1 cellular context compared by ENCODE assay signal in the genomic region with DNA sequence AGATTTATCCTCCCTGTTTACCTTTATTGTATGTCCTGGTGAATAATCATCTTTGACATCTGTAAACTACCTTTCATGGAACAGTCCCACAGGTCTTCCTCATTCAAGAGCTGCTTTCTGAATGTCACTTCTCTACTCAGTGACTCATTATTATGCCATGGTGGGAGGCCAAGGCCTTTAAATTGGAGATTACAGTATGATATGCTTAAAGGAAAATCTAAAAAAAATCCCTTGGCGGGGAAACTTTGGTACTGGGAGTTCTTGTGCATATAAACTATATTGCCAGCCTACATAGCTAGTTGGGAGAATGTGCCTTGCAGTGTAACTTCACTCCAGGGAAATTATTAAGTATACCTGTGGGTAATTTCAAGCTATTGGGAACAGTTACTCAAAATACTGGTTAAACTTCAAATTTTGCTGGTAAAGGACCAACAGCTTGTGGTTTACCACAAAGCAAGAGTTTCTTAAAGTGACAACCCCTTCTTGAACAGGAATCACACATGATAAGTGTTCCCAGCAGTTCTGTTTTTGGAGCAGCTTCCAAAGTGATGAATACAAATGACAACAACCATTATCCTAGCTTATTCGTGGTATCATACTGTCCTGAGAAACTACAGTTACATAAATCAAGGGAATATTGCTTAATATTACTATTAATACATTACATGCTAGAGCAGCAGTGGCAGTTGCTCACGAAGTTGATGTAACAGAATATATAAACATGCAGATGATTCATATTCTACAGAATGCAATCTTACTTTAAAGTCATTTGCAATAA.
TF ChIP-seq lines count a peak whose summit lies in the region.

No MANE protein-coding gene starts in this region.

TF ChIP-seq in IMR-90, 13 proteins besides CTCF, POLR2A, EP300 and RAD21:
- TF ChIP-seq RFX5 (IDR thresholded peaks at IDR 0.05; ENCODE audit: low read depth, low read length) (no peak), BHLHE40 (IDR thresholded peaks at IDR 0.05; ENCODE audit: low read depth, low read length) (peak; percentile 82), ELK1 (IDR thresholded peaks at IDR 0.05; ENCODE audit: borderline replicate concordance, low read depth, low read length) (no peak), SMC3 (IDR thresholded peaks at IDR 0.05; ENCODE audit: low read depth, low read length) (no peak), MAZ (IDR thresholded peaks at IDR 0.05; ENCODE audit: borderline replicate concordance, low read depth, low read length) (no peak), MXI1 (IDR thresholded peaks at IDR 0.05; ENCODE audit: borderline replicate concordance, low read depth, low read length) (no peak), FOS (IDR thresholded peaks at IDR 0.05; ENCODE audit: low read depth, low read length) (peak; percentile 83), NFE2L2 (IDR thresholded peaks at IDR 0.05; ENCODE audit: low read depth, low read length) (no peak), RCOR1 (IDR thresholded peaks at IDR 0.05; ENCODE audit: insufficient replicate concordance, low read length) (no peak), MAFK (IDR thresholded peaks at IDR 0.05; ENCODE audit: low read depth, low read length) (peak; percentile 21; the same call in 1 of the 2 replicates), USF2 (IDR thresholded peaks at IDR 0.05; ENCODE audit: low read depth, low read length) (no peak), CEBPB (IDR thresholded peaks at IDR 0.05; ENCODE audit: low read depth, low read length) (peak; percentile 99), CHD1 (IDR thresholded peaks at IDR 0.05; ENCODE audit: low read depth, low read length) (no peak)
TF ChIP-seq in IMR-90: peak in this region for 4.
